ENCODE assay signal across 19 cellular contexts in the genomic region with DNA sequence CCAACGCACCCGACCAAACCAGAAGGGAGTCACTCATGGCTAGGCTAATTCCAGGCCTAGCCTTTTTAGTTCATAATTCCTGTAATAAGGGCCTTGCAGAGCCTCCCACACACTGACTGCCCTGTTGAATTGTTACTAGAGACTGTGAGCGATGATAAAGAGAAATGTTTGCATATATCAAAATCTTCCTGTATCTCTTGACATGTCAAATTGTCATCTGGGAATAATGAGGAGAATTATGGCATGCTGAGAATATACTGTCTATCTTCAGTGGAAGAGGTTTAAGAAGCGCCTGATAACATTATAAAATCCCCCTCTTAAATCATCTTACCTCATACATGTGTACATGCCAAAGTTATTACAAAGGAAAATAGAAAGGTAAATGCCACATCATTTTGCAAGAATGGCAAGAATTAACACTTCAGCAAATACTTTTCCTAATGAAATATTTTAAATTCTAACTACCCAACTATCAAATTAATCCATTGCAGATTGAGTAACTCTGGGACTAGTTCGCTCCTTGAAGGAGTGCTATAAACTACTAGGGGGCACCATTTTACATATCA.
"Had no signal": no experiment of that assay in that cellular context is flagged by ENCODE, and none has a peak within 500 bp of the region (broad histone marks: within the 10 kb centered on the region; RNA-seq: fewer than 3 reads in every experiment).

No MANE protein-coding gene starts in this region.

- DNase-seq: activated CD4-positive, alpha-beta memory T cell treated with anti-CD3 and anti-CD28 coated beads for 36 hours; activated CD4-positive, alpha-beta T cell treated with anti-CD3 and anti-CD28 coated beads for 36 hours; activated T-cell treated with anti-CD3 and anti-CD28 coated beads for 4 hours; amygdala; central memory CD4-positive, alpha-beta T cell; dorsolateral prefrontal cortex; hypothalamus; left lung; psoas muscle; sigmoid colon; spleen; stimulated activated CD4-positive, alpha-beta T cell treated with anti-CD3 and anti-CD28 coated beads, Interleukin-4, amount 100 ng/mL, for 4 hours; upper lobe of left lung had no signal

- H3K27ac ChIP-seq: dorsolateral prefrontal cortex, epithelial cell of prostate, left lung, psoas muscle, sigmoid colon, spleen, thoracic aorta, upper lobe of left lung had no signal

- H3K27me3 ChIP-seq: dorsolateral prefrontal cortex, left lung, sigmoid colon, spleen, upper lobe of left lung had no signal

- ATAC-seq: activated CD4-positive, alpha-beta T cell treated with anti-CD3 and anti-CD28 coated beads for 36 hours; left lung; psoas muscle; stimulated activated memory B cell treated with anti-CD40 and anti-IgM and Interleukin-4, amounts not matched to agents 10 μg/mL and 1 μg/mL and 100 μg/mL, for 72 hours had no signal

- H3K36me3 Mint-ChIP-seq: activated CD4-positive, alpha-beta memory T cell treated with anti-CD3 and anti-CD28 coated beads for 36 hours; activated naive CD8-positive, alpha-beta T cell; brain; stimulated activated memory B cell treated with anti-CD40 and anti-IgM and Interleukin-4, amounts not matched to agents 10 μg/mL and 1 μg/mL and 100 μg/mL, for 72 hours had no signal

- H3K27me3 Mint-ChIP-seq: activated CD4-positive, alpha-beta memory T cell treated with anti-CD3 and anti-CD28 coated beads for 36 hours; activated CD4-positive, alpha-beta T cell treated with anti-CD3 and anti-CD28 coated beads for 36 hours; activated naive CD8-positive, alpha-beta T cell; brain; stimulated activated memory B cell treated with anti-CD40 and anti-IgM and Interleukin-4, amounts not matched to agents 10 μg/mL and 1 μg/mL and 100 μg/mL, for 72 hours had no signal

- H3K9me3 ChIP-seq: left lung, psoas muscle, sigmoid colon, spleen, thoracic aorta, upper lobe of left lung had no signal

- H3K27ac Mint-ChIP-seq: activated CD4-positive, alpha-beta memory T cell treated with anti-CD3 and anti-CD28 coated beads for 36 hours; activated CD4-positive, alpha-beta T cell treated with anti-CD3 and anti-CD28 coated beads for 36 hours; activated naive CD8-positive, alpha-beta T cell; brain; stimulated activated memory B cell treated with anti-CD40 and anti-IgM and Interleukin-4, amounts not matched to agents 10 μg/mL and 1 μg/mL and 100 μg/mL, for 72 hours; T-helper 2 cell treated with Interferon-gamma antibody and Interleukin-4, amounts not matched to agents 5 μg/mL and 100 μg/mL, for 36 hours had no signal

- H3K4me1 ChIP-seq: left lung, psoas muscle, sigmoid colon, spleen, upper lobe of left lung had no signal

- H3K4me3 Mint-ChIP-seq: activated CD4-positive, alpha-beta memory T cell treated with anti-CD3 and anti-CD28 coated beads for 36 hours; activated CD4-positive, alpha-beta T cell treated with anti-CD3 and anti-CD28 coated beads for 36 hours; activated naive CD8-positive, alpha-beta T cell; brain; stimulated activated memory B cell treated with anti-CD40 and anti-IgM and Interleukin-4, amounts not matched to agents 10 μg/mL and 1 μg/mL and 100 μg/mL, for 72 hours; T-helper 2 cell treated with Interferon-gamma antibody and Interleukin-4, amounts not matched to agents 5 μg/mL and 100 μg/mL, for 36 hours had no signal

- H3K9me3 Mint-ChIP-seq: activated CD4-positive, alpha-beta memory T cell treated with anti-CD3 and anti-CD28 coated beads for 36 hours; brain; T-helper 2 cell treated with Interferon-gamma antibody and Interleukin-4, amounts not matched to agents 5 μg/mL and 100 μg/mL, for 36 hours had no signal

- H3K36me3 ChIP-seq: left lung, sigmoid colon, spleen, thoracic aorta, upper lobe of left lung had no signal

- H3K4me1 Mint-ChIP-seq: activated CD4-positive, alpha-beta T cell treated with anti-CD3 and anti-CD28 coated beads for 36 hours; stimulated activated memory B cell treated with anti-CD40 and anti-IgM and Interleukin-4, amounts not matched to agents 10 μg/mL and 1 μg/mL and 100 μg/mL, for 72 hours had no signal

- H3K4me3 ChIP-seq: dorsolateral prefrontal cortex, left lung, psoas muscle, sigmoid colon, spleen, thoracic aorta, upper lobe of left lung had no signal
